Comparison of ENCODE assay signal across 8 cellular contexts in the genomic region with DNA sequence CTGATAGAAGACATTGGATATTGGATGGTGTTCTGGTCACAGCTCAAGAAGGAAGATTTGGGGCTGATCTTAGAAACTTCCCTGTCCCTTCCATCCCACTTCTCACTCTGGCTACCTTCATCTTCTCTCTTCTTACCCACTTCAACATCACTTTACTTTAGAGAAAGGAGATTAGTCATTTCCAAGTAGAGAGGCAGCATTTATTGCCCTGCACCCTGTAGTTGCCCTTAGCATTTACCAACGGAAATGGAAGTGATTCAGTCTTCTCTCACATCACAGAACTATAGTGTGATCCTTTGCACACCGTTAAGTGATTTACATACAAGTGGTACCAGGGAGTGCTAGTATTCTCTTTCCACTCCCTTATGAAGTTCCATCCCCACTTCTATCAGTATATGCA. TPM values are rescaled to one million over a fixed set of nuclear protein-coding genes. Genes with fewer than 3 reads are reported as not detected.
DNase-seq lines count a peak whose midpoint lies in the region; ATAC-seq and TF ChIP-seq lines count a peak whose summit lies in the region.

No MANE protein-coding gene starts in this region.

- no TSS peak for BruUV-seq in Caco-2 (replicated peaks; lab: Mats Ljungman, UMichigan)

- H3K4me3 ChIP-seq in Caco-2 (ENCODE audit: low read depth, low read length) (no peak overlapping the region), liver (ENCODE audit: low read depth in 1 of 3, low read length in 3 of 3) (no peak overlapping the region), thyroid gland (replicated peaks in 1 of 3) (no peak overlapping the region)

- 80% methylated on average over 2 of the region's 2 CpGs for WGBS in liver
- whole genome bisulfite sequencing in thyroid gland, 2 donors, result 84 to 91% methylated on average over 2 of the region's 2 CpGs

- ATAC-seq in HG02798 (IDR thresholded peaks at IDR 0.05; ENCODE audit: poor library complexity, unreplicated experiment) (peak; percentile 41), HG03439 (IDR thresholded peaks at IDR 0.05; ENCODE audit: unreplicated experiment) (no peak), WTC11 (no peak)

- TF ChIP-seq RAD21 in liver (IDR thresholded peaks at IDR 0.05), result no peak

- no peak for DNase-seq in Caco-2
- peak; percentile 47 for DNase-seq in activated T-helper 1 cell treated with anti-CD3 and anti-CD28 coated beads, Interleukin-12 subunit alpha, Interleukin-12 subunit beta, Interleukin-2, Interleukin-4 antibody, amounts not matched to agents 30 ng/mL and 10 ng/mL and 1 ng/mL, durations not matched to agents 14 hours and 24 hours and 36 hours (ENCODE audit: low spot score)
- DNase-seq in thyroid gland, result no peak
- DNase-seq in WTC11 (ENCODE audit: low spot score), result no peak
- DNase-seq in GM10266 (ENCODE audit: extremely low spot score), result no peak

- H3K27me3 ChIP-seq in Caco-2 (replicated peaks; ENCODE audit: control insufficient read depth, insufficient read depth, low read length), result no peaks in the 10 kb centered on the region
- H3K27me3 ChIP-seq in liver (ENCODE audit: control insufficient read depth in 4 of 4, insufficient read depth in 4 of 4, low read length in 3 of 4), result no peaks in the 10 kb centered on the region
- H3K27me3 ChIP-seq in thyroid gland, result no peaks in the 10 kb centered on the region

- TF ChIP-seq CTCF in Caco-2 (IDR thresholded peaks at IDR 0.05; ENCODE audit: insufficient read depth in 1 of 2, low read depth in 1 of 2, low read length in 1 of 2, severe bottlenecking in 1 of 2, unreplicated experiment in 1 of 2), result no peak
- no peak for TF ChIP-seq CTCF in liver (IDR thresholded peaks at IDR 0.05; ENCODE audit: low read depth, low read length, missing input control)
- no peak for TF ChIP-seq CTCF in thyroid gland (IDR thresholded peaks at IDR 0.05)
- TF ChIP-seq CTCF in WTC11 (IDR thresholded peaks at IDR 0.05), result no peak
- TF ChIP-seq CTCF in GM10266 (IDR thresholded peaks at IDR 0.05; ENCODE audit: control insufficient read depth, insufficient read depth, low read depth, missing control alignments), result no peak

- CTCF ChIA-PET in Caco-2 (lab: Charles Lee) (interaction anchor here (0.5 kb wide), 1 partner anchor 81 kb away, joined by 3 read pairs; no protein-coding TSS in a partner anchor), WTC11 (lab: Charles Lee) (interaction anchor here (0.5 kb wide), 1 partner anchor 14 kb away, joined by 3 read pairs; no protein-coding TSS in a partner anchor)

- H3K9me3 Mint-ChIP-seq in Caco-2 (ENCODE audit: unreplicated experiment), result no peaks in the 10 kb centered on the region
- peaks cover 4% of the 10 kb centered on the region for H3K9me3 Mint-ChIP-seq in activated T-helper 1 cell treated with anti-CD3 and anti-CD28 coated beads, Interleukin-12 subunit alpha, Interleukin-12 subunit beta, Interleukin-2, Interleukin-4 antibody, amounts not matched to agents 30 ng/mL and 10 ng/mL and 1 ng/mL, durations not matched to agents 14 hours and 24 hours and 36 hours
- H3K9me3 Mint-ChIP-seq in WTC11, result no peaks in the 10 kb centered on the region

- POLR2A ChIA-PET in Caco-2 (lab: Charles Lee), result no interaction called here
- POLR2A ChIA-PET in WTC11 (lab: Charles Lee), result no interaction called here

- H3K4me3 Mint-ChIP-seq in Caco-2 (ENCODE audit: unreplicated experiment), result no peak overlapping the region
- peak overlapping the region; percentile 66 for H3K4me3 Mint-ChIP-seq in activated T-helper 1 cell treated with anti-CD3 and anti-CD28 coated beads, Interleukin-12 subunit alpha, Interleukin-12 subunit beta, Interleukin-2, Interleukin-4 antibody, amounts not matched to agents 30 ng/mL and 10 ng/mL and 1 ng/mL, durations not matched to agents 14 hours and 24 hours and 36 hours
- no peak overlapping the region for H3K4me3 Mint-ChIP-seq in WTC11

- H3K4me1 Mint-ChIP-seq in Caco-2 (ENCODE audit: low read depth, unreplicated experiment) (peaks cover 57% of the 10 kb centered on the region), WTC11 (peaks cover 49% of the 10 kb centered on the region)
- H3K4me1 Mint-ChIP-seq in activated T-helper 1 cell treated with anti-CD3 and anti-CD28 coated beads, Interleukin-12 subunit alpha, Interleukin-12 subunit beta, Interleukin-2, Interleukin-4 antibody, amounts not matched to agents 30 ng/mL and 10 ng/mL and 1 ng/mL, durations not matched to agents 14 hours and 24 hours and 36 hours (ENCODE audit: low read depth), result peaks cover 84% of the 10 kb centered on the region

- H3K9ac ChIP-seq in liver (ENCODE audit: low read depth in 1 of 2, low read length in 2 of 2), result no peak overlapping the region

- peaks cover 8% of the 10 kb centered on the region for H3K36me3 Mint-ChIP-seq in Caco-2 (ENCODE audit: insufficient read depth, unreplicated experiment)
- H3K36me3 Mint-ChIP-seq in activated T-helper 1 cell treated with anti-CD3 and anti-CD28 coated beads, Interleukin-12 subunit alpha, Interleukin-12 subunit beta, Interleukin-2, Interleukin-4 antibody, amounts not matched to agents 30 ng/mL and 10 ng/mL and 1 ng/mL, durations not matched to agents 14 hours and 24 hours and 36 hours (ENCODE audit: low read depth), result peaks cover 2% of the 10 kb centered on the region
- no peaks in the 10 kb centered on the region for H3K36me3 Mint-ChIP-seq in WTC11

- no peak for TF ChIP-seq POLR2A in thyroid gland (IDR thresholded peaks at IDR 0.05)

- H3K36me3 ChIP-seq in Caco-2 (ENCODE audit: control insufficient read depth, insufficient read depth, low read length) (no peaks in the 10 kb centered on the region), liver (ENCODE audit: control insufficient read depth in 4 of 4, insufficient read depth in 3 of 4, low read depth in 1 of 4, low read length in 3 of 4) (no peaks in the 10 kb centered on the region), thyroid gland (no peaks in the 10 kb centered on the region)

- intact Hi-C loops in Caco-2 (cut with micrococcal nuclease; ENCODE audit: unreplicated experiment) (no loop called here), thyroid gland (cut with DNase I) (no loop called here)
- intact Hi-C loops in activated T-helper 1 cell treated with anti-CD3 and anti-CD28 coated beads, Interleukin-12 subunit alpha, Interleukin-12 subunit beta, Interleukin-2, Interleukin-4 antibody, amounts not matched to agents 30 ng/mL and 10 ng/mL and 1 ng/mL, durations not matched to agents 14 hours and 24 hours and 36 hours (cut with micrococcal nuclease), result loop anchor here (1.0 to 10.0 kb wide), 10 partner anchors 8 to 580 kb away; partner anchors contain the start of genes BBS10, KRR1, NAP1L1 and OSBPL8

- no peaks in the 10 kb centered on the region for H3K27me3 Mint-ChIP-seq in Caco-2 (ENCODE audit: insufficient read depth, unreplicated experiment)
- H3K27me3 Mint-ChIP-seq in activated T-helper 1 cell treated with anti-CD3 and anti-CD28 coated beads, Interleukin-12 subunit alpha, Interleukin-12 subunit beta, Interleukin-2, Interleukin-4 antibody, amounts not matched to agents 30 ng/mL and 10 ng/mL and 1 ng/mL, durations not matched to agents 14 hours and 24 hours and 36 hours (ENCODE audit: insufficient read depth), result no peaks in the 10 kb centered on the region
- no peaks in the 10 kb centered on the region for H3K27me3 Mint-ChIP-seq in WTC11 (ENCODE audit: low read depth)

- peaks cover 76% of the 10 kb centered on the region for H3K4me1 ChIP-seq in Caco-2
- peaks cover 5 to 20% (median 15%) of the 10 kb centered on the region in 4 donors for H3K4me1 ChIP-seq in liver (ENCODE audit: control insufficient read depth in 4 of 4, insufficient read depth in 4 of 4, low read length in 3 of 4)
- peaks cover 0 to 24% of the 10 kb centered on the region in 2 donors for H3K4me1 ChIP-seq in thyroid gland

- H3K27ac Mint-ChIP-seq in Caco-2 (ENCODE audit: unreplicated experiment) (peak overlapping the region; percentile 92), WTC11 (no peak overlapping the region)
- H3K27ac Mint-ChIP-seq in activated T-helper 1 cell treated with anti-CD3 and anti-CD28 coated beads, Interleukin-12 subunit alpha, Interleukin-12 subunit beta, Interleukin-2, Interleukin-4 antibody, amounts not matched to agents 30 ng/mL and 10 ng/mL and 1 ng/mL, durations not matched to agents 14 hours and 24 hours and 36 hours, result peak overlapping the region; percentile 94

- H3K27ac ChIP-seq in liver (ENCODE audit: low read depth in 1 of 2, low read length in 2 of 2) (peak overlapping the region; percentile 87 to 88), thyroid gland (peak overlapping the region in 1 of 3 donors; percentile 64)

- H3K9me3 ChIP-seq in Caco-2 (no peaks in the 10 kb centered on the region), liver (ENCODE audit: control insufficient read depth in 4 of 4, low read length in 3 of 4) (no peaks in the 10 kb centered on the region), thyroid gland (no peaks in the 10 kb centered on the region)

TF ChIP-seq in liver, 16 proteins besides CTCF, POLR2A, EP300 and RAD21 (continues in another document):
- TF ChIP-seq FOXA2 (IDR thresholded peaks at IDR 0.05) (no peak), GABPA (IDR thresholded peaks at IDR 0.05 in 1 of 2, conservative IDR thresholded peaks at IDR 0.05 in 1 of 2) (no peak), HNF4A (conservative IDR thresholded peaks at IDR 0.05) (no peak), EGR1 (IDR thresholded peaks at IDR 0.05; ENCODE audit: low read depth in 2 of 2) (no peak)
- TF ChIP-seq, protein P1, sequence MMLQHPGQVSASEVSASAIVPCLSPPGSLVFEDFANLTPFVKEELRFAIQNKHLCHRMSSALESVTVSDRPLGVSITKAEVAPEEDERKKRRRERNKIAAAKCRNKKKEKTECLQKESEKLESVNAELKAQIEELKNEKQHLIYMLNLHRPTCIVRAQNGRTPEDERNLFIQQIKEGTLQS (IDR thresholded peaks at IDR 0.05), result no peak

TF ChIP-seq in WTC11, 78 proteins besides CTCF, POLR2A, EP300 and RAD21:
- TF ChIP-seq NR2C2 (CRISPR knock-in tag; IDR thresholded peaks at IDR 0.05) (no peak), TCF7 (CRISPR knock-in tag; IDR thresholded peaks at IDR 0.05; ENCODE audit: low read depth) (no peak), ATF1 (CRISPR knock-in tag; IDR thresholded peaks at IDR 0.05) (no peak), PRRX2 (CRISPR knock-in tag; IDR thresholded peaks at IDR 0.05) (no peak)
TF ChIP-seq in WTC11: peak in this region for 0.

RNA-seq across cellular contexts. Expression of gene PHLDA1, which starts 52.4 kb away (rescaled TPM):
- 46.2 and 47.2 TPM in 2 replicates for total RNA-seq in Caco-2 (2022)
- total RNA-seq in activated T-helper 1 cell treated with anti-CD3 and anti-CD28 coated beads, Interleukin-12 subunit alpha, Interleukin-12 subunit beta, Interleukin-2, Interleukin-4 antibody, amounts not matched to agents 30 ng/mL and 10 ng/mL and 1 ng/mL, durations not matched to agents 14 hours and 24 hours and 36 hours, result 88.9 and 91.5 TPM in 2 replicates
- total RNA-seq in liver, result 10 to 100 TPM in 1 of 2 donors, 1 to 10 TPM in 1; 4.5 to 11.5 TPM
- 1 to 10 TPM; 2.8 to 6.9 TPM for polyA plus RNA-seq in liver
- total RNA-seq in thyroid gland, result 10 to 100 TPM; 45.2 to 73.1 (median 57.5) TPM
- 34.9 to 51.3 TPM (median 51.1 TPM) in 3 replicates for total RNA-seq in WTC11 (2021)
